ENCODE assay signal across 1 cellular context in genomic region chr19:54194463-54194862, GRCh38. TPM values are rescaled to one million over a fixed set of nuclear protein-coding genes. Genes with fewer than 3 reads are reported as not detected.
"Had no signal": no experiment of that assay in that cellular context is flagged by ENCODE, and none has a peak within 500 bp of the region (broad histone marks: within the 10 kb centered on the region; RNA-seq: fewer than 3 reads in every experiment).

No MANE protein-coding gene starts in this region.

RNA-seq across cellular contexts. Expression of gene LILRB3, which starts 28.3 kb away (rescaled TPM):
- polyA plus RNA-seq: naive thymus-derived CD8-positive, alpha-beta T cell had no signal
